17 cellular contexts compared by ENCODE assay signal in genomic region chr4:156816356-156816755, GRCh38.
"Had no signal": no experiment of that assay in that cellular context is flagged by ENCODE, and none has a peak within 500 bp of the region (broad histone marks: within the 10 kb centered on the region; RNA-seq: fewer than 3 reads in every experiment).

No MANE protein-coding gene starts in this region.

- DNase-seq: effector memory CD8-positive, alpha-beta T cell; esophagus squamous epithelium; foreskin fibroblast; immature natural killer cell; left colon; left ventricle myocardium superior; mesenchymal stem cell; naive thymus-derived CD8-positive, alpha-beta T cell; nucleus accumbens; ovary; small intestine; stimulated activated CD4-positive, alpha-beta T cell treated with anti-CD3 and anti-CD28 coated beads, Interleukin-12 subunit alpha, Interleukin-12 subunit beta, amount 100 ng/mL, for 4 hours; stimulated activated CD4-positive, alpha-beta T cell treated with anti-CD3 and anti-CD28 coated beads, Interleukin-2, amount 100 ng/mL, for 48 hours; stimulated activated naive CD4-positive, alpha-beta T cell treated with Interleukin-2 at 50 U/mL for 16 hours; trophoblast cell had no signal

- H3K9me3 Mint-ChIP-seq: dendritic cell treated with granulocyte-macrophage colony-stimulating factor and Interleukin-4, amounts not matched to agents 40 ng/mL and 50 ng/mL, for 4 days; neural progenitor cell had no signal

- H3K4me3 Mint-ChIP-seq: dendritic cell treated with granulocyte-macrophage colony-stimulating factor and Interleukin-4, amounts not matched to agents 40 ng/mL and 50 ng/mL, for 4 days; effector memory CD8-positive, alpha-beta T cell; immature natural killer cell; naive thymus-derived CD8-positive, alpha-beta T cell; neural progenitor cell had no signal

- H3K4me1 Mint-ChIP-seq: immature natural killer cell; naive thymus-derived CD8-positive, alpha-beta T cell had no signal

- H3K27ac Mint-ChIP-seq: dendritic cell treated with granulocyte-macrophage colony-stimulating factor and Interleukin-4, amounts not matched to agents 40 ng/mL and 50 ng/mL, for 4 days; effector memory CD8-positive, alpha-beta T cell; immature natural killer cell; naive thymus-derived CD8-positive, alpha-beta T cell; neural progenitor cell had no signal

- H3K27me3 Mint-ChIP-seq: dendritic cell treated with granulocyte-macrophage colony-stimulating factor and Interleukin-4, amounts not matched to agents 40 ng/mL and 50 ng/mL, for 4 days; effector memory CD8-positive, alpha-beta T cell; naive thymus-derived CD8-positive, alpha-beta T cell had no signal

- H3K36me3 Mint-ChIP-seq: naive thymus-derived CD8-positive, alpha-beta T cell had no signal
